Comparison of ENCODE assay signal across 32 cellular contexts in the genomic region with DNA sequence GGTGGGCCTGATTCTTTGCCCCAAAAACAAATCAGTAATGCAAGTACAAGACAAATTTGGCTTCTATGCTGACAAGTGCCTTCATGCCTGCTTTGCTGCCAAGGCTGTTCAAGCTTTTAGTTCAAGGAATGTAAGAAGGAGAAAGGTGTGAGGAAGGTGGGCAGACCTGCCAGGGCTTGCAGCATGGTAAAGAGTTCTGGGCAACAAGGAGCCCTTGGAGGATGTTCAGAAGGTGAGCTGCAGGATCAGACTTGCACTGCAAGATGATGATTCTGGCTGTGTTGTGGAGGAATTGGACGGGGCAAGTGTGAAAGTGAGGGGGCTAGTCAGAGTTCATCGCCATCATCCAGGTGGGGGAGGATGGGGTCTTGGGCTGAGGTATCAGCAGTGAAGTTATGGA.
"Had no signal": no experiment of that assay in that cellular context is flagged by ENCODE, and none has a peak within 500 bp of the region (broad histone marks: within the 10 kb centered on the region; RNA-seq: fewer than 3 reads in every experiment).

No MANE protein-coding gene starts in this region.

- DNase-seq: activated CD4-positive, alpha-beta memory T cell treated with anti-CD3 and anti-CD28 coated beads for 36 hours; activated CD4-positive, alpha-beta T cell treated with anti-CD3 and anti-CD28 coated beads, Interleukin-2, amount 10 ng/mL, durations not matched to agents 24 days and 14 days; activated CD8-positive, alpha-beta memory T cell treated with anti-CD3 and anti-CD28 coated beads, Interleukin-2, amount 50 U/mL, for 48 hours; activated gamma-delta T cell; activated naive CD4-positive, alpha-beta T cell treated with anti-CD3 and anti-CD28 coated beads, Interleukin-2, amount 10 ng/mL, durations not matched to agents 7 days and 5 days; activated naive CD8-positive, alpha-beta T cell treated with anti-CD3 and anti-CD28 coated beads, Interleukin-2, amount 10 ng/mL, durations not matched to agents 7 days and 5 days; activated T-cell treated with anti-CD3 and anti-CD28 coated beads, Interleukin-2, amount 50 U/mL, for 24 hours; amniotic stem cell; cerebellar nuclear complex; colonic mucosa; effector CD8-positive, alpha-beta T cell; erythroblast; head of caudate nucleus; hippocampal formation; kidney; left colon; naive thymus-derived CD8-positive, alpha-beta T cell; retina; stimulated activated CD4-positive, alpha-beta T cell treated with anti-CD3 and anti-CD28 coated beads, Interleukin-4, amount 100 ng/mL, for 4 hours; stimulated activated CD8-positive, alpha-beta memory T cell treated with anti-CD3 and anti-CD28 coated beads, Interleukin-4, amount 100 ng/mL, for 48 hours; stimulated activated naive CD8-positive, alpha-beta T cell treated with anti-CD3 and anti-CD28 coated beads, Interleukin-15, amount 100 ng/mL, for 72 hours; substantia nigra; T-helper 9 cell; WERI-Rb-1 had no signal

- H3K27me3 Mint-ChIP-seq: activated naive CD4-positive, alpha-beta T cell treated with anti-CD3 and anti-CD28 coated beads, Interleukin-2, amount 10 ng/mL, durations not matched to agents 7 days and 5 days; stimulated activated memory B cell treated with anti-CD40 and anti-IgM and Interleukin-4, amounts not matched to agents 10 μg/mL and 1 μg/mL and 100 μg/mL, for 72 hours had no signal

- H3K4me1 ChIP-seq: colonic mucosa had no signal

- H3K4me3 Mint-ChIP-seq: activated CD4-positive, alpha-beta memory T cell treated with anti-CD3 and anti-CD28 coated beads for 36 hours; activated CD4-positive, alpha-beta T cell treated with anti-CD3 and anti-CD28 coated beads, Interleukin-2, amount 10 ng/mL, durations not matched to agents 24 days and 14 days; activated naive CD4-positive, alpha-beta T cell treated with anti-CD3 and anti-CD28 coated beads, Interleukin-2, amount 10 ng/mL, durations not matched to agents 7 days and 5 days; activated naive CD8-positive, alpha-beta T cell treated with anti-CD3 and anti-CD28 coated beads, Interleukin-2, amount 10 ng/mL, durations not matched to agents 7 days and 5 days; activated T-cell treated with anti-CD3 and anti-CD28 coated beads, Interleukin-2, amount 50 U/mL, for 24 hours; memory B cell; naive thymus-derived CD8-positive, alpha-beta T cell; stimulated activated memory B cell treated with anti-CD40 and anti-IgM and Interleukin-4, amounts not matched to agents 10 μg/mL and 1 μg/mL and 100 μg/mL, for 72 hours; stimulated activated naive CD8-positive, alpha-beta T cell treated with anti-CD3 and anti-CD28 coated beads, Interleukin-15, amount 100 ng/mL, for 72 hours; type B pancreatic cell had no signal

- FAIRE-seq: endometrium, kidney had no signal

- H3K4me3 ChIP-seq: colonic mucosa, skin epidermis had no signal

- H3K4me1 Mint-ChIP-seq: activated CD4-positive, alpha-beta T cell treated with anti-CD3 and anti-CD28 coated beads, Interleukin-2, amount 10 ng/mL, durations not matched to agents 24 days and 14 days; activated naive CD4-positive, alpha-beta T cell treated with anti-CD3 and anti-CD28 coated beads, Interleukin-2, amount 10 ng/mL, durations not matched to agents 7 days and 5 days; activated naive CD8-positive, alpha-beta T cell treated with anti-CD3 and anti-CD28 coated beads, Interleukin-2, amount 10 ng/mL, durations not matched to agents 7 days and 5 days; memory B cell; stimulated activated memory B cell treated with anti-CD40 and anti-IgM and Interleukin-4, amounts not matched to agents 10 μg/mL and 1 μg/mL and 100 μg/mL, for 72 hours; stimulated activated naive CD8-positive, alpha-beta T cell treated with anti-CD3 and anti-CD28 coated beads, Interleukin-15, amount 100 ng/mL, for 72 hours had no signal

- H3K27ac Mint-ChIP-seq: activated CD4-positive, alpha-beta memory T cell treated with anti-CD3 and anti-CD28 coated beads for 36 hours; activated CD4-positive, alpha-beta T cell treated with anti-CD3 and anti-CD28 coated beads, Interleukin-2, amount 10 ng/mL, durations not matched to agents 24 days and 14 days; activated naive CD4-positive, alpha-beta T cell treated with anti-CD3 and anti-CD28 coated beads, Interleukin-2, amount 10 ng/mL, durations not matched to agents 7 days and 5 days; activated naive CD8-positive, alpha-beta T cell treated with anti-CD3 and anti-CD28 coated beads, Interleukin-2, amount 10 ng/mL, durations not matched to agents 7 days and 5 days; activated T-cell treated with anti-CD3 and anti-CD28 coated beads, Interleukin-2, amount 50 U/mL, for 24 hours; memory B cell; naive thymus-derived CD8-positive, alpha-beta T cell; progenitor cell of endocrine pancreas; stimulated activated memory B cell treated with anti-CD40 and anti-IgM and Interleukin-4, amounts not matched to agents 10 μg/mL and 1 μg/mL and 100 μg/mL, for 72 hours; stimulated activated naive CD8-positive, alpha-beta T cell treated with anti-CD3 and anti-CD28 coated beads, Interleukin-15, amount 100 ng/mL, for 72 hours; type B pancreatic cell had no signal

- H3K36me3 Mint-ChIP-seq: activated CD4-positive, alpha-beta memory T cell treated with anti-CD3 and anti-CD28 coated beads for 36 hours; activated naive CD4-positive, alpha-beta T cell treated with anti-CD3 and anti-CD28 coated beads, Interleukin-2, amount 10 ng/mL, durations not matched to agents 7 days and 5 days; activated naive CD8-positive, alpha-beta T cell treated with anti-CD3 and anti-CD28 coated beads, Interleukin-2, amount 10 ng/mL, durations not matched to agents 7 days and 5 days; memory B cell; naive thymus-derived CD8-positive, alpha-beta T cell; stimulated activated memory B cell treated with anti-CD40 and anti-IgM and Interleukin-4, amounts not matched to agents 10 μg/mL and 1 μg/mL and 100 μg/mL, for 72 hours; type B pancreatic cell had no signal

- ATAC-seq: activated CD4-positive, CD25-positive, alpha-beta regulatory T cell treated with anti-CD3 and anti-CD28 coated beads, Interleukin-2, amount 50 U/mL, for 24 hours; left colon; naive thymus-derived CD8-positive, alpha-beta T cell; sciatic nerve; stimulated activated memory B cell treated with anti-CD40 and anti-IgM and Interleukin-4, amounts not matched to agents 10 μg/mL and 1 μg/mL and 100 μg/mL, for 72 hours; stimulated activated naive CD8-positive, alpha-beta T cell treated with anti-CD3 and anti-CD28 coated beads, Interleukin-15, amount 100 ng/mL, for 72 hours had no signal

- H3K9me3 ChIP-seq: colonic mucosa had no signal

- H3K27ac ChIP-seq: colonic mucosa, WERI-Rb-1 had no signal

- H3K27me3 ChIP-seq: colonic mucosa had no signal

- H3K36me3 ChIP-seq: colonic mucosa, WERI-Rb-1 had no signal

- H3K9me3 Mint-ChIP-seq: activated CD4-positive, alpha-beta memory T cell treated with anti-CD3 and anti-CD28 coated beads for 36 hours; activated CD4-positive, alpha-beta T cell treated with anti-CD3 and anti-CD28 coated beads, Interleukin-2, amount 10 ng/mL, durations not matched to agents 24 days and 14 days; activated naive CD4-positive, alpha-beta T cell treated with anti-CD3 and anti-CD28 coated beads, Interleukin-2, amount 10 ng/mL, durations not matched to agents 7 days and 5 days; activated naive CD8-positive, alpha-beta T cell treated with anti-CD3 and anti-CD28 coated beads, Interleukin-2, amount 10 ng/mL, durations not matched to agents 7 days and 5 days; activated T-cell treated with anti-CD3 and anti-CD28 coated beads, Interleukin-2, amount 50 U/mL, for 24 hours; stimulated activated memory B cell treated with anti-CD40 and anti-IgM and Interleukin-4, amounts not matched to agents 10 μg/mL and 1 μg/mL and 100 μg/mL, for 72 hours had no signal
